Comparison of ENCODE assay signal across 18 cellular contexts in genomic region chr10:60083039-60083344, GRCh38.
DNase-seq lines count a peak whose midpoint lies in the region; ATAC-seq, FAIRE-seq and TF ChIP-seq lines count a peak whose summit lies in the region.
"Had no signal": no experiment of that assay in that cellular context is flagged by ENCODE, and none has a peak within 500 bp of the region (broad histone marks: within the 10 kb centered on the region; RNA-seq: fewer than 3 reads in every experiment).

No MANE protein-coding gene starts in this region.

- no peak overlapping the region for H3K27ac ChIP-seq in GM12878 (ENCODE audit: control insufficient read depth, insufficient read depth)
- H3K27ac ChIP-seq in upper lobe of right lung, result no peak overlapping the region
- H3K27ac ChIP-seq in brain microvascular endothelial cell, result no peak overlapping the region
- H3K27ac ChIP-seq: 22Rv1, PC-9, SJSA1 had no signal

- ATAC-seq in GM12878 (no peak), upper lobe of right lung (no peak), GM19023 (IDR thresholded peaks at IDR 0.05; ENCODE audit: unreplicated experiment) (no peak), left cardiac atrium (no peak)
- ATAC-seq: CD8-positive, alpha-beta T cell had no signal

- no peak for TF ChIP-seq POLR2A in GM12878 (IDR thresholded peaks at IDR 0.05; ENCODE audit: low read depth, low read length)

- H3K79me2 ChIP-seq in GM12878 (ENCODE audit: control insufficient read depth, insufficient read depth, low read length), result no peaks in the 10 kb centered on the region

- H3K4me2 ChIP-seq in GM12878 (ENCODE audit: control insufficient read depth, insufficient read depth), result peak overlapping the region; percentile 30; the same call in 1 of the 2 replicates
- H3K4me2 ChIP-seq: PC-9 had no signal

- no peaks in the 10 kb centered on the region for H4K20me1 ChIP-seq in GM12878 (ENCODE audit: control insufficient read depth, insufficient read depth)

- CTCF ChIA-PET in GM12878 (lab: Yijun Ruan, JAX), result interaction anchor here (1.2 kb wide), 1 partner anchor 18 kb away, joined by 3 read pairs; no protein-coding TSS in a partner anchor

- SMC1A ChIA-PET in GM12878 (lab: Charles Lee; ENCODE audit: uncharacterized antibody, unreplicated experiment), result no interaction called here

- RAD21 ChIA-PET in GM12878 (lab: Charles Lee; ENCODE audit: unreplicated experiment), result no interaction called here

- no peak overlapping the region for H3K9ac ChIP-seq in GM12878 (ENCODE audit: control insufficient read depth, insufficient read depth, low read length)

- no peak for TF ChIP-seq EP300 in GM12878 (IDR thresholded peaks at IDR 0.05; ENCODE audit: borderline replicate concordance in 1 of 2, control insufficient read depth in 1 of 2, low read depth in 2 of 2, low read length in 2 of 2)

- FAIRE-seq in GM12878 (lab: Jason Lieb, UNC), result no peak

- 0% methylated on average over 1 of the region's 1 CpG for WGBS in GM12878 (ENCODE audit: insufficient coverage, insufficient replicate concordance, low lambda C conversion rate, missing lambda C conversion rate)

- H3K36me3 ChIP-seq in GM12878 (ENCODE audit: control insufficient read depth in 2 of 2, insufficient read depth in 2 of 2, low read length in 1 of 2) (no peaks in the 10 kb centered on the region), upper lobe of right lung (peaks cover 20% of the 10 kb centered on the region), brain microvascular endothelial cell (replicated peaks) (no peaks in the 10 kb centered on the region)
- H3K36me3 ChIP-seq: SJSA1 had no signal

- DNase-seq in NCI-H2029 treated with DMSO at 0.1 percent for 48 hours (lab: John Stamatoyannopoulos, UW), result peak; percentile 2
- DNase-seq in NCI-H2029 (lab: John Stamatoyannopoulos, UW), result no peak
- DNase-seq in GM12878 (ENCODE audit: low read depth, low spot score), result no peak
- DNase-seq in fibroblast of villous mesenchyme (ENCODE audit: low read depth), result peak; percentile 8
- no peak for DNase-seq in upper lobe of right lung
- no peak for DNase-seq in brain microvascular endothelial cell
- no peak for DNase-seq in left cardiac atrium
- DNase-seq: CD8-positive, alpha-beta T cell; HFFc6; NCI-H1417; NCI-H187 treated with DMSO at 0.1 percent for 48 hours; NCI-H2171; NCI-H446; NCI-H748 treated with DMSO at 0.1 percent for 48 hours; PC-9 had no signal

- H3K4me3 ChIP-seq in GM12878 (no peak overlapping the region), fibroblast of villous mesenchyme (ENCODE audit: low read depth, low read length) (no peak overlapping the region), upper lobe of right lung (peak overlapping the region; percentile 17), brain microvascular endothelial cell (ENCODE audit: low read depth, low read length) (no peak overlapping the region)
- H3K4me3 ChIP-seq: PC-9, SJSA1 had no signal

- H3K4me1 ChIP-seq in GM12878 (ENCODE audit: control insufficient read depth, insufficient read depth, low read length) (peaks cover 9% of the 10 kb centered on the region), upper lobe of right lung (no peaks in the 10 kb centered on the region)
- H3K4me1 ChIP-seq: SJSA1 had no signal

- H3K27me3 ChIP-seq in GM12878 (replicated peaks in 1 of 2; ENCODE audit: control insufficient read depth in 2 of 2, insufficient read depth in 2 of 2, low read length in 1 of 2) (no peaks in the 10 kb centered on the region), upper lobe of right lung (no peaks in the 10 kb centered on the region), brain microvascular endothelial cell (replicated peaks) (no peaks in the 10 kb centered on the region)
- H3K27me3 ChIP-seq: SJSA1 had no signal

- TF ChIP-seq RAD21 in GM12878 (IDR thresholded peaks at IDR 0.05; ENCODE audit: insufficient read depth, low read depth, low read length), result no peak

- in situ Hi-C loops in GM12878 (cut with MboI) (no loop called here), brain microvascular endothelial cell (cut with HindIII; ENCODE audit: low pct_ligation_motif_present, low sequenced_read_pairs) (no loop called here)

- H2AFZ ChIP-seq in GM12878 (ENCODE audit: control insufficient read depth, low read depth, low read length), result no peak overlapping the region
- H2AFZ ChIP-seq: PC-9 had no signal

- H3K9me3 ChIP-seq in GM12878 (replicated peaks; ENCODE audit: control insufficient read depth, insufficient read depth, low read length), result no peaks in the 10 kb centered on the region
- no peaks in the 10 kb centered on the region for H3K9me3 ChIP-seq in upper lobe of right lung
- H3K9me3 ChIP-seq: SJSA1 had no signal

- TF ChIP-seq CTCF in GM12878 (IDR thresholded peaks at IDR 0.05 in 2 of 3, conservative IDR thresholded peaks at IDR 0.05 in 1 of 3; ENCODE audit: control insufficient read depth in 2 of 3, extremely low read depth in 1 of 3, insufficient read depth in 1 of 3, low read depth in 3 of 3, low read length in 3 of 3) (no peak), fibroblast of villous mesenchyme (IDR thresholded peaks at IDR 0.05; ENCODE audit: insufficient read depth, low read depth, low read length) (no peak), upper lobe of right lung (IDR thresholded peaks at IDR 0.05) (no peak), brain microvascular endothelial cell (IDR thresholded peaks at IDR 0.05; ENCODE audit: low read depth, low read length, missing control alignments) (no peak)

- intact Hi-C loops in GM12878 (cut with micrococcal nuclease; ENCODE audit: unreplicated experiment), result no loop called here
- intact Hi-C loops in upper lobe of right lung (cut with DNase I), result no loop called here
- intact Hi-C loops in left cardiac atrium (cut with DNase I), result no loop called here

- POLR2A ChIA-PET in GM12878 (lab: Charles Lee), result no interaction called here

- BruUV-seq in GM12878 (replicated peaks; lab: Mats Ljungman, UMichigan), result no TSS peak

TF ChIP-seq in GM12878, 131 proteins besides CTCF, POLR2A, EP300 and RAD21 (continues in another document):
- no peak for TF ChIP-seq SKIL (IDR thresholded peaks at IDR 0.05; ENCODE audit: low read depth, poor library complexity, severe bottlenecking)
- TF ChIP-seq KLF5 (IDR thresholded peaks at IDR 0.05; ENCODE audit: partially characterized antibody), result no peak
- no peak for TF ChIP-seq ZBTB33 (IDR thresholded peaks at IDR 0.05)
- TF ChIP-seq DPF2 (IDR thresholded peaks at IDR 0.05), result no peak
- no peak for TF ChIP-seq ASH2L (IDR thresholded peaks at IDR 0.05; ENCODE audit: borderline replicate concordance, low read depth)
- no peak for TF ChIP-seq CHD2 (IDR thresholded peaks at IDR 0.05; ENCODE audit: borderline replicate concordance, low read depth, low read length)
- TF ChIP-seq IKZF1 (conservative IDR thresholded peaks at IDR 0.05), result no peak
- TF ChIP-seq HSF1 (IDR thresholded peaks at IDR 0.05; ENCODE audit: low read depth, low read length), result no peak

Comparison
In these comparisons a context has a peak if more than half of its experiments do, and no peak if none do; other contexts are left out.
1. DNase-seq: peak in NCI-H2029 treated with DMSO at 0.1 percent for 48 hours (single experiment) and fibroblast of villous mesenchyme (single experiment); none in NCI-H2029 (single experiment), GM12878 (single experiment), upper lobe of right lung (single experiment), brain microvascular endothelial cell (single experiment) and left cardiac atrium (single experiment).